Comparison of ENCODE assay signal across 8 cellular contexts in the genomic region with DNA sequence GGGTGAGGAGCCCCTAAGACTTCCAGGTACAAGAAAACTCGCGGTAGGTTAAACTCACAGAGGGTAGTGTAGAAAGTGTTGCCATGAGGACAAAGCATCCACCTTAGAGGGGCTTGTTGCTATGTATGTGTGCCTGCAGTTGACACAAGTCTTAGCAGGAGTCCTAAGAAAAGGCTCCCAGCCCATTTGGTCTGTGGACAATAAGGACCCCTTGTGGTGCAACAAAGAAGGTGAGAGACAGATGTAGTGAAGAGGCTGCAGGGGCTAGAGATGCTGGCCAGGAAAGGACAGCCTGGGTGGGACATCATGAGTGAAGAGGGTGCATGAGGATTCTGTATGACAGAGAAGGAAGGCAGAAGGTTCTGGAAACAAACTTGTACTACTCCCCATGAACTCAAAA. TPM values are rescaled to one million over a fixed set of nuclear protein-coding genes. Genes with fewer than 3 reads are reported as not detected.
DNase-seq lines count a peak whose midpoint lies in the region; ATAC-seq and TF ChIP-seq lines count a peak whose summit lies in the region.

No MANE protein-coding gene starts in this region.

- H3K9me3 ChIP-seq in OCI-LY7 (ENCODE audit: low read length) = no peaks in the 10 kb centered on the region

- H2AFZ ChIP-seq in GM23338 (no peak overlapping the region), OCI-LY7 (ENCODE audit: low read length) (no peak overlapping the region)

- ATAC-seq in GM23338 (peak; percentile 95), GM21423 (IDR thresholded peaks at IDR 0.05; ENCODE audit: unreplicated experiment) (no peak)

- H3K23ac ChIP-seq in mesendoderm (ENCODE audit: low read length) = no peak overlapping the region

- H2BK15ac ChIP-seq in mesendoderm (replicated peaks; ENCODE audit: low read depth) = no peak overlapping the region

- no peak overlapping the region for H3K4me3 Mint-ChIP-seq in GM23338
- H3K4me3 Mint-ChIP-seq in MCF 10A (ENCODE audit: unreplicated experiment) = no peak overlapping the region

- intact Hi-C loops in OCI-LY7 (cut with micrococcal nuclease; ENCODE audit: unreplicated experiment) (loop anchor here (1.0 to 2.0 kb wide), 5 partner anchors 74 to 177 kb away; no protein-coding TSS in a partner anchor), MCF 10A (cut with micrococcal nuclease) (loop anchor here (1.0 to 10.0 kb wide), 8 partner anchors 57 to 304 kb away; a partner anchor contains a TSS)

- H3K4me3 ChIP-seq in GM23338 (no peak overlapping the region), OCI-LY7 (ENCODE audit: low read depth, low read length, poor library complexity, severe bottlenecking) (no peak overlapping the region), mesendoderm (ENCODE audit: low read length) (no peak overlapping the region)

- CTCF ChIA-PET in OCI-LY7 (lab: Charles Lee; ENCODE audit: unreplicated experiment) (interaction anchor here (1.0 to 2.0 kb wide), 2 partner anchors 74 to 178 kb away, joined by 4 to 13 read pairs; no protein-coding TSS in a partner anchor), MCF 10A (lab: Yijun Ruan, JAX) (interaction anchor here (0.6 to 9.8 kb wide), 58 partner anchors 9 to 816 kb away, joined by 3 to 243 read pairs (median 8); a partner anchor contains a TSS)

- no peak overlapping the region for H3K56ac ChIP-seq in mesendoderm (ENCODE audit: low read length)

- H3K36me3 ChIP-seq in GM23338 (ENCODE audit: insufficient read depth) (no peaks in the 10 kb centered on the region), OCI-LY7 (ENCODE audit: insufficient read depth, low read length) (no peaks in the 10 kb centered on the region), mesendoderm (ENCODE audit: control insufficient read depth, insufficient read depth, low read length) (no peaks in the 10 kb centered on the region)

- no peak overlapping the region for H2AK5ac ChIP-seq in mesendoderm (ENCODE audit: low read length)

- H3K4me2 ChIP-seq in GM23338 (no peak overlapping the region), OCI-LY7 (ENCODE audit: low read length) (no peak overlapping the region), mesendoderm (ENCODE audit: low read length) (no peak overlapping the region)

- H3K4me1 ChIP-seq in GM23338 (ENCODE audit: insufficient read depth) (no peaks in the 10 kb centered on the region), OCI-LY7 (ENCODE audit: insufficient read depth, low read length, poor library complexity, severe bottlenecking) (peaks cover 1% of the 10 kb centered on the region), mesendoderm (ENCODE audit: control insufficient read depth, low read depth, low read length) (peaks cover 4% of the 10 kb centered on the region)

- no peaks in the 10 kb centered on the region for H3F3A ChIP-seq in GM23338 (replicated peaks; ENCODE audit: low read depth)

- H3K4me1 Mint-ChIP-seq in GM23338 = peaks cover 6% of the 10 kb centered on the region; the same call in 2 of the 3 replicates
- H3K4me1 Mint-ChIP-seq in MCF 10A (ENCODE audit: insufficient read depth, unreplicated experiment) = peaks cover 5% of the 10 kb centered on the region

- no peak overlapping the region for H2BK5ac ChIP-seq in mesendoderm (ENCODE audit: low read length)

- H3K27ac ChIP-seq in GM23338 (ENCODE audit: low read depth) (no peak overlapping the region), OCI-LY7 (ENCODE audit: low read depth, low read length, poor library complexity, severe bottlenecking) (no peak overlapping the region), mesendoderm (ENCODE audit: low read depth, low read length) (no peak overlapping the region)

- H3K4ac ChIP-seq in mesendoderm (ENCODE audit: low read depth, low read length) = no peak overlapping the region

- DNase-seq in ELF-1 (ENCODE audit: low read depth, low spot score) (peak; percentile 66), GM23338 (ENCODE audit: low spot score) (peak; percentile 67), OCI-LY7 (ENCODE audit: low spot score) (peak; percentile 71), MCF 10A (ENCODE audit: unreplicated experiment) (peak; percentile 67), mesendoderm (peak; percentile 95), midbrain (lab: John Stamatoyannopoulos, UW) (no peak), NCI-H2196 (lab: John Stamatoyannopoulos, UW; ENCODE audit: unreplicated experiment) (no peak)

- H3K27ac Mint-ChIP-seq in GM23338 = no peak overlapping the region
- H3K27ac Mint-ChIP-seq in MCF 10A (ENCODE audit: low read depth, unreplicated experiment) = no peak overlapping the region

- no peak overlapping the region for H3K9ac ChIP-seq in mesendoderm (ENCODE audit: low read length)

- no peak overlapping the region for H4K8ac ChIP-seq in mesendoderm (ENCODE audit: low read depth, low read length)

- no peak overlapping the region for H3K18ac ChIP-seq in mesendoderm (ENCODE audit: low read length)

- no CpG with 5 or more reads among the region's 2 CpGs for WGBS in mesendoderm (ENCODE audit: extremely low coverage, insufficient coverage, low lambda C conversion rate)

- H3K9me2 ChIP-seq in GM23338 (ENCODE audit: insufficient read depth) (no peaks in the 10 kb centered on the region), OCI-LY7 (ENCODE audit: insufficient read depth, low read length) (no peaks in the 10 kb centered on the region)

- BruUV-seq in OCI-LY7 (replicated peaks; lab: Mats Ljungman, UMichigan) (no TSS peak), MCF 10A (replicated peaks; lab: Mats Ljungman, UMichigan) (no TSS peak)

- POLR2A ChIA-PET in OCI-LY7 (lab: Charles Lee) = no interaction called here
- POLR2A ChIA-PET in MCF 10A (lab: Yijun Ruan, JAX) = interaction anchor here (1.5 to 3.6 kb wide), 3 partner anchors 19 to 103 kb away, joined by 4 to 25 read pairs (median 20); no protein-coding TSS in a partner anchor

- no peaks in the 10 kb centered on the region for H3K27me3 ChIP-seq in GM23338 (ENCODE audit: insufficient read depth)
- no peaks in the 10 kb centered on the region for H3K27me3 ChIP-seq in mesendoderm (ENCODE audit: insufficient read depth, low read length, poor library complexity)

- no peaks in the 10 kb centered on the region for H3K79me2 ChIP-seq in GM23338 (replicated peaks; ENCODE audit: insufficient read depth)
- no peaks in the 10 kb centered on the region for H3K79me2 ChIP-seq in OCI-LY7 (ENCODE audit: insufficient read depth, low read depth, low read length)
- H3K79me2 ChIP-seq in mesendoderm (ENCODE audit: control insufficient read depth, insufficient read depth, low read length) = no peaks in the 10 kb centered on the region

- TF ChIP-seq CTCF in GM23338 (conservative IDR thresholded peaks at IDR 0.05; ENCODE audit: low read depth in 2 of 2) = peak; percentile 45 to 84
- peak; percentile 74 for TF ChIP-seq CTCF in OCI-LY7 (conservative IDR thresholded peaks at IDR 0.05; ENCODE audit: low read length)
- TF ChIP-seq CTCF in MCF 10A (IDR thresholded peaks at IDR 0.05; ENCODE audit: unreplicated experiment) = peak; percentile 30

- H4K5ac ChIP-seq in mesendoderm (ENCODE audit: low read length) = no peak overlapping the region

- H2BK120ac ChIP-seq in mesendoderm (ENCODE audit: low read depth, low read length) = no peak overlapping the region

- no peaks in the 10 kb centered on the region for H3K27me3 Mint-ChIP-seq in GM23338 (ENCODE audit: insufficient read depth, low read depth, poor library complexity)
- H3K27me3 Mint-ChIP-seq in MCF 10A (ENCODE audit: insufficient read depth, unreplicated experiment) = peaks cover 41% of the 10 kb centered on the region

- H3K9me3 Mint-ChIP-seq in GM23338 (peaks cover 3% of the 10 kb centered on the region; the same call in 1 of the 3 replicates), MCF 10A (ENCODE audit: unreplicated experiment) (no peaks in the 10 kb centered on the region)

- H4K20me1 ChIP-seq in GM23338 (replicated peaks; ENCODE audit: insufficient read depth) (no peaks in the 10 kb centered on the region; the same call in 1 of the 2 replicates), OCI-LY7 (ENCODE audit: insufficient read depth, low read length) (no peaks in the 10 kb centered on the region)

- H3K79me1 ChIP-seq in mesendoderm (ENCODE audit: low read length) = no peaks in the 10 kb centered on the region

- H3K36me3 Mint-ChIP-seq in GM23338 (ENCODE audit: low read depth) (no peaks in the 10 kb centered on the region), MCF 10A (ENCODE audit: insufficient read depth, unreplicated experiment) (no peaks in the 10 kb centered on the region)

TF ChIP-seq in GM23338, 12 proteins besides CTCF, POLR2A, EP300 and RAD21 (continues in another document):
- TF ChIP-seq STAT1 (IDR thresholded peaks at IDR 0.05; ENCODE audit: unreplicated experiment) = no peak
- no peak for TF ChIP-seq POLR2AphosphoS5 (IDR thresholded peaks at IDR 0.05; ENCODE audit: low read depth)
- TF ChIP-seq, protein P1, sequence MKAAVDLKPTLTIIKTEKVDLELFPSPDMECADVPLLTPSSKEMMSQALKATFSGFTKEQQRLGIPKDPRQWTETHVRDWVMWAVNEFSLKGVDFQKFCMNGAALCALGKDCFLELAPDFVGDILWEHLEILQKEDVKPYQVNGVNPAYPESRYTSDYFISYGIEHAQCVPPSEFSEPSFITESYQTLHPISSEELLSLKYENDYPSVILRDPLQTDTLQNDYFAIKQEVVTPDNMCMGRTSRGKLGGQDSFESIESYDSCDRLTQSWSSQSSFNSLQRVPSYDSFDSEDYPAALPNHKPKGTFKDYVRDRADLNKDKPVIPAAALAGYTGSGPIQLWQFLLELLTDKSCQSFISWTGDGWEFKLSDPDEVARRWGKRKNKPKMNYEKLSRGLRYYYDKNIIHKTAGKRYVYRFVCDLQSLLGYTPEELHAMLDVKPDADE (IDR thresholded peaks at IDR 0.05) = no peak

RNA-seq across cellular contexts. Expression of a gene that starts 36.3 kb away (rescaled TPM):
- total RNA-seq in GM23338 (2014; rRNA removed; shearing (Covaris generic)) = not detected in 2 replicates
- polyA plus RNA-seq in GM23338 (2016; fragmentation: Nextera tagmentation; extraction: Ambion mirVana) = not detected in 2 replicates
- total RNA-seq in OCI-LY7 (2014; rRNA removed; shearing (Covaris generic)) = not detected in 2 replicates
- total RNA-seq in OCI-LY7 (2022) (not detected in 2 replicates), MCF 10A (2022) (not detected in 2 replicates)
- polyA plus RNA-seq in mesendoderm (2013, experiment 1 of 2) = not detected
- polyA plus RNA-seq in mesendoderm (2013, experiment 2 of 2) = not detected

RNA-seq across cellular contexts. Expression of a gene that starts 38.0 kb away (rescaled TPM):
- not detected in 2 replicates for total RNA-seq in GM23338 (2014; rRNA removed; shearing (Covaris generic))
- polyA plus RNA-seq in GM23338 (2016; fragmentation: Nextera tagmentation; extraction: Ambion mirVana) = not detected in 2 replicates
- not detected in 2 replicates for total RNA-seq in OCI-LY7 (2014; rRNA removed; shearing (Covaris generic))
- total RNA-seq in OCI-LY7 (2022) (not detected in 2 replicates), MCF 10A (2022) (not detected in 2 replicates)
- not detected for polyA plus RNA-seq in mesendoderm (2013, experiment 1 of 2)
- polyA plus RNA-seq in mesendoderm (2013, experiment 2 of 2) = not detected

RNA-seq across cellular contexts. Expression of a gene that starts 56.8 kb away (rescaled TPM):
- not detected in 2 replicates for total RNA-seq in GM23338 (2014; rRNA removed; shearing (Covaris generic))
- not detected in 2 replicates for polyA plus RNA-seq in GM23338 (2016; fragmentation: Nextera tagmentation; extraction: Ambion mirVana)
- total RNA-seq in OCI-LY7 (2014; rRNA removed; shearing (Covaris generic)) = not detected in 2 replicates
- total RNA-seq in OCI-LY7 (2022) (not detected in 2 replicates), MCF 10A (2022) (not detected in 2 replicates)
- not detected for polyA plus RNA-seq in mesendoderm (2013, experiment 1 of 2)
- polyA plus RNA-seq in mesendoderm (2013, experiment 2 of 2) = not detected

Comparison
In these comparisons a context has a peak if more than half of its experiments do, and no peak if none do; other contexts are left out.
1. DNase-seq: peak in ELF-1 (single experiment), GM23338 (single experiment), OCI-LY7 (single experiment), MCF 10A (single experiment) and mesendoderm (single experiment); none in midbrain (single experiment) and NCI-H2196 (single experiment).
2. Peak in every context shown above with its lines, with median percentiles within 50 percentile points of each other: CTCF ChIP-seq.